8 cellular contexts compared by ENCODE assay signal in the genomic region with DNA sequence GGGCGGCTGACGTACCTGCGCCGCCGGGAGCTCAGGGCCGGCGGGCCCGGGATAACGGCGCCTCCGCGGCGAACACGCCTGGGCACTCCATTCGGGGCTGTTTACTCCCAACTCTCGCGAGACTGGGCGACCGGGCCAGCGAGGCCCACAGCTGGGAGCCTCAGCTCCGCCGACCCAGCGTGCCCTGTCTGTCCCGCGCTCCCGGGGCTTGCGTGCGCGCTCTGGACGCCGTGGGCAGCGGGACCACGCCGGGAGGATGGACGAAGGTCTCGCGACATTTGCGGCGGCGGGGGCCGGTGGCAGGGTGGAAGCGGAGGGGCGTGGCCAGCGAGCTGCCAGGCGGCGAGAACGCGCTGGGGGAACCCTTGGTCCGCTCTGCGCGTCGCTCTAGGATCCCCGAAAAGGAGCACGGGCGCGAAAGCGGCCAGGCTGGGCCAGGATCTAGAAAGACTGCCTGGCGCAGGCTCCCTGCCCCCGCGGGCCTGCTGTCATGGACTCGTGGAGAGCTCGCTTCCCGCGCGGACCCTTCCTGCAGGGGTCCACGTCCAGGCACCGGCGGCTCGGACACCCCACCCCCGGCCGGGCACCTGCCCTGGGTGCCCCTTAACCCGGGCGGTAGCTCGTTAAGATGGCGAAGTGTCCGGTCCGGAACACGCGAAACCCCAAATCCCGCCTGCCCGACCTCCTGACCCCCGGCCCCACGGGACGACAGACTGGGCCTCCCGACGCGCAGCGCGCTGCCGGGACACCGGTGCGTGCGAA. TPM values are rescaled to one million over a fixed set of nuclear protein-coding genes. Genes with fewer than 3 reads are reported as not detected.
DNase-seq lines count a peak whose midpoint lies in the region; ATAC-seq and TF ChIP-seq lines count a peak whose summit lies in the region.

A gene (minus strand): TSS at position 223 of the 762 bp plus-strand sequence. CDS start 15,159 bp downstream, outside the sequence.

- intact Hi-C loops in activated naive CD4-positive, alpha-beta T cell treated with anti-CD3 and anti-CD28 coated beads for 36 hours (cut with micrococcal nuclease) = loop anchor here (1.0 to 2.0 kb wide), 5 partner anchors 28 to 310 kb away; a partner anchor contains a TSS

- no peaks in the 10 kb centered on the region for H3K36me3 ChIP-seq in gastroesophageal sphincter

- peak; percentile 99 for DNase-seq in GM03348 (ENCODE audit: low spot score)
- peak; percentile 86 for DNase-seq in HFF-Myc (ENCODE audit: extremely low read depth, low read depth)
- peak; percentile 95 for DNase-seq in MV-4-11 (lab: John Stamatoyannopoulos, UW)
- DNase-seq in SK-MEL-5 (ENCODE audit: low read depth, low spot score) = peak; percentile 96
- DNase-seq in activated naive CD4-positive, alpha-beta T cell treated with anti-CD3 and anti-CD28 coated beads for 36 hours = peak; percentile 98
- DNase-seq in non-pigmented ciliary epithelial cell (ENCODE audit: low read depth) = peak; percentile 76
- DNase-seq in superior temporal gyrus (ENCODE audit: extremely low spot score) = peak; percentile 97

- WGBS in gastroesophageal sphincter (ENCODE audit: low coverage in 1 of 2), 2 donors = no CpG with 5 or more reads among the region's 93 CpGs

- no peaks in the 10 kb centered on the region for H3K27me3 ChIP-seq in gastroesophageal sphincter

- H3K27ac Mint-ChIP-seq in activated naive CD4-positive, alpha-beta T cell treated with anti-CD3 and anti-CD28 coated beads for 36 hours = peak within 1 kb of the TSS; percentile 89

- TF ChIP-seq POLR2A in gastroesophageal sphincter (IDR thresholded peaks at IDR 0.05) = peak; percentile 78

- H3K4me3 ChIP-seq in HFF-Myc (replicated peaks; ENCODE audit: low read depth, low read length) (peak within 1 kb of the TSS; percentile 95), gastroesophageal sphincter (peak within 1 kb of the TSS; percentile 68 to 96)

- TF ChIP-seq CTCF in HFF-Myc (IDR thresholded peaks at IDR 0.05; ENCODE audit: low read depth, low read length, missing control alignments) = no peak
- peak in 2 of 4 experiments; percentile 18 to 54 for TF ChIP-seq CTCF in gastroesophageal sphincter (IDR thresholded peaks at IDR 0.05)

- H3K36me3 Mint-ChIP-seq in activated naive CD4-positive, alpha-beta T cell treated with anti-CD3 and anti-CD28 coated beads for 36 hours (ENCODE audit: low read depth) = no peaks in the 10 kb centered on the region

- in situ Hi-C loops in SK-MEL-5 (cut with HindIII; ENCODE audit: low pct_unique_long_range_greater_than_20kb, low sequenced_read_pairs) = no loop called here

- TF ChIP-seq EP300 in gastroesophageal sphincter (IDR thresholded peaks at IDR 0.05) = no peak

- peak within 1 kb of the TSS; percentile 91 for H3K4me3 Mint-ChIP-seq in activated naive CD4-positive, alpha-beta T cell treated with anti-CD3 and anti-CD28 coated beads for 36 hours

- no peaks in the 10 kb centered on the region for H3K9me3 ChIP-seq in gastroesophageal sphincter

- H3K9me3 Mint-ChIP-seq in activated naive CD4-positive, alpha-beta T cell treated with anti-CD3 and anti-CD28 coated beads for 36 hours = no peaks in the 10 kb centered on the region

- CTCF ChIA-PET in activated naive CD4-positive, alpha-beta T cell treated with anti-CD3 and anti-CD28 coated beads for 36 hours (lab: Charles Lee) = interaction anchor here (0.6 to 2.2 kb wide), 11 partner anchors 21 to 71 kb away, joined by 3 to 12 read pairs (median 3); a partner anchor contains a TSS

- no peaks in the 10 kb centered on the region for H3K27me3 Mint-ChIP-seq in activated naive CD4-positive, alpha-beta T cell treated with anti-CD3 and anti-CD28 coated beads for 36 hours (ENCODE audit: low read depth)

- peaks cover 0 to 45% (median 15%) of the 10 kb centered on the region in 3 donors for H3K4me1 ChIP-seq in gastroesophageal sphincter

- H3K27ac ChIP-seq in gastroesophageal sphincter = peak within 1 kb of the TSS; percentile 65 to 96 (median 92)

- H3K4me1 Mint-ChIP-seq in activated naive CD4-positive, alpha-beta T cell treated with anti-CD3 and anti-CD28 coated beads for 36 hours (ENCODE audit: low read depth) = peaks cover 26% of the 10 kb centered on the region

- ATAC-seq in gastroesophageal sphincter = peak; percentile 99

RNA-seq across cellular contexts. Expression of the gene that starts here (rescaled TPM):
- total RNA-seq in SK-MEL-5 (2014; rRNA removed; shearing (Covaris generic)) = 48.7 and 52.3 TPM in 2 replicates
- 88.9 and 112 TPM in 2 replicates for polyA plus RNA-seq in SK-MEL-5 (2015; cell fraction: cytosol; rRNA removed)
- polyA plus RNA-seq in SK-MEL-5 (2015; cell fraction: nucleus; rRNA removed) = 90.3 and 122 TPM in 2 replicates
- 10 to 100 TPM; 36.9 to 41.3 TPM for total RNA-seq in activated naive CD4-positive, alpha-beta T cell treated with anti-CD3 and anti-CD28 coated beads for 36 hours
- total RNA-seq in gastroesophageal sphincter = 10 to 100 TPM; 84.0 to 98.6 (median 90.9) TPM

Comparison
In these comparisons a context has a peak if more than half of its experiments do, and no peak if none do; other contexts are left out.
1. Peak in every context shown above with its lines: DNase-seq, ATAC-seq, H3K4me3 ChIP-seq and H3K27ac ChIP-seq.